ENCODE assay signal across 29 cellular contexts in the genomic region with DNA sequence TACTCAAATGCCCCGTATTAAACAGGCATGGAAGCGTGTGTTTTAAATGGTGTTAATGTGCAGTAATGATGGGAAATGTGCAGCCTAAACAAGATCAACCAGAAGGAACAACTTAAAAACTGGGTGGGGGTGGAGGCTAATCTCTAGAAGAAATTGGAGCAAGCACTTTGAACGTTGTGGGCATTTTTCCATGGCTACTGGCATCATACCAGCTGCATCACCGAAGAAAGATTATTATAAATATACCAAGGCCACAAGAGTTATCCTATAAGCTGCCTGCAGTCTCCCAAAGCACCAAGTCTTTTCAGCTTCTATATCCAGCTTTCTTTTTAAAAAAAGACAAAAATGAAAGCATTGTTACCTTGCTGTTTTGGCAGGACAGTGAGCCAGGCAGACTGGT.
"Had no signal": no experiment of that assay in that cellular context is flagged by ENCODE, and none has a peak within 500 bp of the region (broad histone marks: within the 10 kb centered on the region; RNA-seq: fewer than 3 reads in every experiment).

No MANE protein-coding gene starts in this region.

- H3K36me3 Mint-ChIP-seq: stimulated activated naive B cell treated with anti-CD40 and anti-IgM and Interleukin-4, amounts not matched to agents 10 μg/mL and 1 μg/mL and 100 μg/mL, for 72 hours had no signal

- DNase-seq: heart right ventricle; kidney glomerular epithelial cell; left colon; left lung; mesendoderm; naive thymus-derived CD8-positive, alpha-beta T cell; nucleus accumbens; pancreas; retina; right cardiac atrium; stimulated activated CD4-positive, alpha-beta T cell treated with anti-CD3 and anti-CD28 coated beads, Interleukin-12 subunit alpha, Interleukin-12 subunit beta, amount 100 ng/mL, for 4 hours; stimulated activated CD4-positive, alpha-beta T cell treated with anti-CD3 and anti-CD28 coated beads, Interleukin-15, amount 100 ng/mL, for 24 hours; stimulated activated CD4-positive, alpha-beta T cell treated with anti-CD3 and anti-CD28 coated beads, Interleukin-2, amount 100 ng/mL, for 24 hours; stimulated activated CD4-positive, alpha-beta T cell treated with anti-CD3 and anti-CD28 coated beads, Interleukin-4, amount 100 ng/mL, for 1 hour; stimulated activated naive B cell treated with anti-CD40 and anti-IgM and Interleukin-4, amounts not matched to agents 10 μg/mL and 1 μg/mL and 100 μg/mL, for 72 hours; stimulated activated naive CD8-positive, alpha-beta T cell treated with anti-CD3 and anti-CD28 coated beads, Interleukin-15, Interleukin-2, amounts not matched to agents 100 U/mL and 50 U/mL, for 24 hours; testis; thyroid gland; transverse colon; upper lobe of left lung had no signal

- H3K27ac ChIP-seq: heart right ventricle, hepatocyte, left lung, pancreas, prostate gland, skin epidermis, testis, transverse colon, upper lobe of left lung, vagina had no signal

- H3K4me3 Mint-ChIP-seq: mesothelial cell of epicardium; naive thymus-derived CD8-positive, alpha-beta T cell; nephron; neural crest cell; stimulated activated naive B cell treated with anti-CD40 and anti-IgM and Interleukin-4, amounts not matched to agents 10 μg/mL and 1 μg/mL and 100 μg/mL, for 72 hours had no signal

- H3K4me3 ChIP-seq: heart right ventricle, hepatocyte, left lung, lung, pancreas, prostate gland, skin epidermis, testis, thyroid gland, transverse colon, upper lobe of left lung, vagina had no signal

- ATAC-seq: heart right ventricle; left colon; left lung; naive thymus-derived CD8-positive, alpha-beta T cell; pancreas; right cardiac atrium; sciatic nerve; stimulated activated naive B cell treated with anti-CD40 and anti-IgM and Interleukin-4, amounts not matched to agents 10 μg/mL and 1 μg/mL and 100 μg/mL, for 72 hours; stimulated activated naive CD8-positive, alpha-beta T cell treated with anti-CD3 and anti-CD28 coated beads, Interleukin-15, Interleukin-2, amounts not matched to agents 100 U/mL and 50 U/mL, for 24 hours had no signal

- H3K27ac Mint-ChIP-seq: mesothelial cell of epicardium; naive thymus-derived CD8-positive, alpha-beta T cell; nephron; stimulated activated naive B cell treated with anti-CD40 and anti-IgM and Interleukin-4, amounts not matched to agents 10 μg/mL and 1 μg/mL and 100 μg/mL, for 72 hours had no signal

- H3K4me1 Mint-ChIP-seq: naive thymus-derived CD8-positive, alpha-beta T cell; stimulated activated naive B cell treated with anti-CD40 and anti-IgM and Interleukin-4, amounts not matched to agents 10 μg/mL and 1 μg/mL and 100 μg/mL, for 72 hours had no signal

- H3K9me3 Mint-ChIP-seq: mesothelial cell of epicardium, nephron, neural crest cell had no signal

- H3K4me2 ChIP-seq: hepatocyte had no signal

- H3K4me1 ChIP-seq: heart right ventricle, left lung, upper lobe of left lung had no signal

- H3K9me3 ChIP-seq: heart right ventricle, left lung, pancreas, prostate gland, testis, thyroid gland, transverse colon, upper lobe of left lung, vagina had no signal

- H3K27me3 Mint-ChIP-seq: stimulated activated naive B cell treated with anti-CD40 and anti-IgM and Interleukin-4, amounts not matched to agents 10 μg/mL and 1 μg/mL and 100 μg/mL, for 72 hours had no signal

- H3K27me3 ChIP-seq: hepatocyte, left lung, pancreas, testis, thyroid gland, transverse colon, upper lobe of left lung, vagina had no signal

- H3K36me3 ChIP-seq: heart right ventricle, left lung, pancreas, prostate gland, thyroid gland, upper lobe of left lung, vagina had no signal
